Comparison of ENCODE assay signal across 1 cellular context in the genomic region with DNA sequence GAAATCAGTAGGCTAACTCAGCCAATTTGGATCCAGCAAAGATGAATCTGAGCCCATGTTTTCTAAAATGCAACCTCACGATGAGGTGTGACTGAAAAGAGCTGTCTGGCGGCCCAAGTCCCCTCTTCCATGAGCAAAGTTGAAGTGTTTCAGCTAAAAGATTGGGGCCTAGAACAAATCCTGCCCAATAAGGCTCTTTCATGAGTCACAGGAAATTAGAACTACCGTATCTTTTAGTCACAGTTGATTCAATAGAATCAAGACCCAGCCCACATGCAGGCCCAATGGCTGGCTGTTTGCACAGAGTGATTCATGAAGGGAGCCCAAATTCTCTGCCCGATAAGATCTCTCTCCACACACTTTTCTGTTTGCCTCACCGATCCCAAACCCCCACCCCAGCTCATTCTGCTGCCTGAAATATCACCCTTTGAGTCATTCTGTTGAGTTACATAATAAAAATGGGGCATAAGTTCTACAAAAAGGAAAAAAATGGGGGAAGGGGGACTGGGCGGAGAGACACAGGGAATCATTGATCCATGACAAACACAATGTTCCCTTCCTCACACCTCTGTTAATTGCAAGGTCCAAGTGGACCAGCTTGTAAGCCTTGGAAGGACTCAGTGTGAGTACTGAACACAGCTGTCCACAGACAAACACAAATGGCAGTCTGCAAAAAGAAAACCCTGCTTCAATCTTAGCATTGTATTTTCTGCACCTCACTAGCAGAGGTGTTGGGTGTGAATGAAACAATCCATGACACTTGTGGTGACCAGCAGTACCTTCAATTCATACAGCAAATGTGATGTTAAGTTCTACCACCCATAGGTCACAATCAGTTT.
TF ChIP-seq lines count a peak whose summit lies in the region.

No MANE protein-coding gene starts in this region.

TF ChIP-seq in HepG2, 621 proteins besides CTCF, POLR2A, EP300 and RAD21 (continued from another document and continues in another):
- TF ChIP-seq, protein P1, sequence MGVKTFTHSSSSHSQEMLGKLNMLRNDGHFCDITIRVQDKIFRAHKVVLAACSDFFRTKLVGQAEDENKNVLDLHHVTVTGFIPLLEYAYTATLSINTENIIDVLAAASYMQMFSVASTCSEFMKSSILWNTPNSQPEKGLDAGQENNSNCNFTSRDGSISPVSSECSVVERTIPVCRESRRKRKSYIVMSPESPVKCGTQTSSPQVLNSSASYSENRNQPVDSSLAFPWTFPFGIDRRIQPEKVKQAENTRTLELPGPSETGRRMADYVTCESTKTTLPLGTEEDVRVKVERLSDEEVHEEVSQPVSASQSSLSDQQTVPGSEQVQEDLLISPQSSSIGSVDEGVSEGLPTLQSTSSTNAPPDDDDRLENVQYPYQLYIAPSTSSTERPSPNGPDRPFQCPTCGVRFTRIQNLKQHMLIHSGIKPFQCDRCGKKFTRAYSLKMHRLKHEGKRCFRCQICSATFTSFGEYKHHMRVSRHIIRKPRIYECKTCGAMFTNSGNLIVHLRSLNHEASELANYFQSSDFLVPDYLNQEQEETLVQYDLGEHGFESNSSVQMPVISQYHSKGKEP (CRISPR knock-in tag; IDR thresholded peaks at IDR 0.05), result no peak
- TF ChIP-seq EEA1 (CRISPR knock-in tag; IDR thresholded peaks at IDR 0.05; ENCODE audit: borderline replicate concordance) (no peak), GTF2F1 (IDR thresholded peaks at IDR 0.05; ENCODE audit: low read length) (no peak), ZNF10 (CRISPR knock-in tag; IDR thresholded peaks at IDR 0.05; ENCODE audit: borderline replicate concordance, low read depth) (peak; percentile 95; the same call in 1 of the 2 replicates), ZBTB8A (CRISPR knock-in tag; IDR thresholded peaks at IDR 0.05; ENCODE audit: borderline replicate concordance, low read depth) (no peak), FOXK2 (IDR thresholded peaks at IDR 0.05) (no peak), ZSCAN30 (CRISPR knock-in tag; IDR thresholded peaks at IDR 0.05) (no peak), RCOR2 (CRISPR knock-in tag; IDR thresholded peaks at IDR 0.05) (0 out of 2 replicates have a peak, but pooled peaks have one; percentile 59), THAP11 (CRISPR knock-in tag; IDR thresholded peaks at IDR 0.05) (no peak; the same call in 1 of the 2 replicates), NCOA2 (CRISPR knock-in tag; IDR thresholded peaks at IDR 0.05) (peak; percentile 88), ZNF589 (CRISPR knock-in tag; conservative IDR thresholded peaks at IDR 0.05) (0 out of 2 replicates have a peak, but pooled peaks have one; percentile 79), ZNF672 (CRISPR knock-in tag; IDR thresholded peaks at IDR 0.05) (no peak), DNMT3B (CRISPR knock-in tag; conservative IDR thresholded peaks at IDR 0.05) (no peak; the same call in 1 of the 2 replicates), ZNF256 (CRISPR knock-in tag; conservative IDR thresholded peaks at IDR 0.05) (no peak), ELF1 (CRISPR knock-in tag; IDR thresholded peaks at IDR 0.05) (no peak), RFX1 (IDR thresholded peaks at IDR 0.05) (no peak), FOXA1 (IDR thresholded peaks at IDR 0.05) (peak; percentile 40), FOXA1 (CRISPR knock-in tag; IDR thresholded peaks at IDR 0.05) (peak; percentile 92), KDM5B (CRISPR knock-in tag; IDR thresholded peaks at IDR 0.05; ENCODE audit: borderline replicate concordance) (no peak), ZNF552 (CRISPR knock-in tag; IDR thresholded peaks at IDR 0.05; ENCODE audit: borderline replicate concordance) (no peak), MAZ (IDR thresholded peaks at IDR 0.05; ENCODE audit: borderline replicate concordance, low read depth, low read length) (peak; percentile 86), MAZ (CRISPR knock-in tag; IDR thresholded peaks at IDR 0.05; ENCODE audit: low read depth) (peak; percentile 31; the same call in 1 of the 2 replicates), KMT2A (CRISPR knock-in tag; IDR thresholded peaks at IDR 0.05) (no peak), ZNF883 (CRISPR knock-in tag; IDR thresholded peaks at IDR 0.05; ENCODE audit: not compliant biosample characterization) (no peak), CENPT (CRISPR knock-in tag; IDR thresholded peaks at IDR 0.05; ENCODE audit: low read depth) (no peak), RFXANK (CRISPR knock-in tag; IDR thresholded peaks at IDR 0.05) (0 out of 2 replicates have a peak, but pooled peaks have one; percentile 76), ZNF674 (CRISPR knock-in tag; IDR thresholded peaks at IDR 0.05; ENCODE audit: low read depth) (no peak), ZSCAN25 (CRISPR knock-in tag; IDR thresholded peaks at IDR 0.05) (peak; percentile 19; the same call in 1 of the 2 replicates), FOXJ3 (CRISPR knock-in tag; IDR thresholded peaks at IDR 0.05; ENCODE audit: borderline replicate concordance) (peak; percentile 54; the same call in 1 of the 2 replicates), HDAC6 (IDR thresholded peaks at IDR 0.05; ENCODE audit: low read depth, low read length) (no peak), TBX3 (IDR thresholded peaks at IDR 0.05; ENCODE audit: borderline replicate concordance) (peak; percentile 97), BCL6 (CRISPR knock-in tag; IDR thresholded peaks at IDR 0.05) (peak; percentile 76), HIVEP1 (CRISPR knock-in tag; IDR thresholded peaks at IDR 0.05) (peak; percentile 79; the same call in 1 of the 2 replicates), ZBTB1 (CRISPR knock-in tag; IDR thresholded peaks at IDR 0.05; ENCODE audit: borderline replicate concordance) (no peak)
- TF ChIP-seq, protein P2, sequence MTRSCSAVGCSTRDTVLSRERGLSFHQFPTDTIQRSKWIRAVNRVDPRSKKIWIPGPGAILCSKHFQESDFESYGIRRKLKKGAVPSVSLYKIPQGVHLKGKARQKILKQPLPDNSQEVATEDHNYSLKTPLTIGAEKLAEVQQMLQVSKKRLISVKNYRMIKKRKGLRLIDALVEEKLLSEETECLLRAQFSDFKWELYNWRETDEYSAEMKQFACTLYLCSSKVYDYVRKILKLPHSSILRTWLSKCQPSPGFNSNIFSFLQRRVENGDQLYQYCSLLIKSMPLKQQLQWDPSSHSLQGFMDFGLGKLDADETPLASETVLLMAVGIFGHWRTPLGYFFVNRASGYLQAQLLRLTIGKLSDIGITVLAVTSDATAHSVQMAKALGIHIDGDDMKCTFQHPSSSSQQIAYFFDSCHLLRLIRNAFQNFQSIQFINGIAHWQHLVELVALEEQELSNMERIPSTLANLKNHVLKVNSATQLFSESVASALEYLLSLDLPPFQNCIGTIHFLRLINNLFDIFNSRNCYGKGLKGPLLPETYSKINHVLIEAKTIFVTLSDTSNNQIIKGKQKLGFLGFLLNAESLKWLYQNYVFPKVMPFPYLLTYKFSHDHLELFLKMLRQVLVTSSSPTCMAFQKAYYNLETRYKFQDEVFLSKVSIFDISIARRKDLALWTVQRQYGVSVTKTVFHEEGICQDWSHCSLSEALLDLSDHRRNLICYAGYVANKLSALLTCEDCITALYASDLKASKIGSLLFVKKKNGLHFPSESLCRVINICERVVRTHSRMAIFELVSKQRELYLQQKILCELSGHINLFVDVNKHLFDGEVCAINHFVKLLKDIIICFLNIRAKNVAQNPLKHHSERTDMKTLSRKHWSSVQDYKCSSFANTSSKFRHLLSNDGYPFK (CRISPR knock-in tag; IDR thresholded peaks at IDR 0.05; ENCODE audit: borderline replicate concordance), result no peak
- TF ChIP-seq, protein P3, sequence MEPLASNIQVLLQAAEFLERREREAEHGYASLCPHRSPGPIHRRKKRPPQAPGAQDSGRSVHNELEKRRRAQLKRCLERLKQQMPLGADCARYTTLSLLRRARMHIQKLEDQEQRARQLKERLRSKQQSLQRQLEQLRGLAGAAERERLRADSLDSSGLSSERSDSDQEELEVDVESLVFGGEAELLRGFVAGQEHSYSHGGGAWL (CRISPR knock-in tag; IDR thresholded peaks at IDR 0.05), result no peak
- TF ChIP-seq, protein P4, sequence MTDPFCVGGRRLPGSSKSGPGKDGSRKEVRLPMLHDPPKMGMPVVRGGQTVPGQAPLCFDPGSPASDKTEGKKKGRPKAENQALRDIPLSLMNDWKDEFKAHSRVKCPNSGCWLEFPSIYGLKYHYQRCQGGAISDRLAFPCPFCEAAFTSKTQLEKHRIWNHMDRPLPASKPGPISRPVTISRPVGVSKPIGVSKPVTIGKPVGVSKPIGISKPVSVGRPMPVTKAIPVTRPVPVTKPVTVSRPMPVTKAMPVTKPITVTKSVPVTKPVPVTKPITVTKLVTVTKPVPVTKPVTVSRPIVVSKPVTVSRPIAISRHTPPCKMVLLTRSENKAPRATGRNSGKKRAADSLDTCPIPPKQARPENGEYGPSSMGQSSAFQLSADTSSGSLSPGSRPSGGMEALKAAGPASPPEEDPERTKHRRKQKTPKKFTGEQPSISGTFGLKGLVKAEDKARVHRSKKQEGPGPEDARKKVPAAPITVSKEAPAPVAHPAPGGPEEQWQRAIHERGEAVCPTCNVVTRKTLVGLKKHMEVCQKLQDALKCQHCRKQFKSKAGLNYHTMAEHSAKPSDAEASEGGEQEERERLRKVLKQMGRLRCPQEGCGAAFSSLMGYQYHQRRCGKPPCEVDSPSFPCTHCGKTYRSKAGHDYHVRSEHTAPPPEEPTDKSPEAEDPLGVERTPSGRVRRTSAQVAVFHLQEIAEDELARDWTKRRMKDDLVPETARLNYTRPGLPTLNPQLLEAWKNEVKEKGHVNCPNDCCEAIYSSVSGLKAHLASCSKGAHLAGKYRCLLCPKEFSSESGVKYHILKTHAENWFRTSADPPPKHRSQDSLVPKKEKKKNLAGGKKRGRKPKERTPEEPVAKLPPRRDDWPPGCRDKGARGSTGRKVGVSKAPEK (CRISPR knock-in tag; IDR thresholded peaks at IDR 0.05; ENCODE audit: borderline replicate concordance), result no peak; the same call in 1 of the 2 replicates
- TF ChIP-seq, protein P5, sequence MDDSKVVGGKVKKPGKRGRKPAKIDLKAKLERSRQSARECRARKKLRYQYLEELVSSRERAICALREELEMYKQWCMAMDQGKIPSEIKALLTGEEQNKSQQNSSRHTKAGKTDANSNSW (CRISPR knock-in tag; IDR thresholded peaks at IDR 0.05; ENCODE audit: borderline replicate concordance), result no peak
- TF ChIP-seq, protein P6, sequence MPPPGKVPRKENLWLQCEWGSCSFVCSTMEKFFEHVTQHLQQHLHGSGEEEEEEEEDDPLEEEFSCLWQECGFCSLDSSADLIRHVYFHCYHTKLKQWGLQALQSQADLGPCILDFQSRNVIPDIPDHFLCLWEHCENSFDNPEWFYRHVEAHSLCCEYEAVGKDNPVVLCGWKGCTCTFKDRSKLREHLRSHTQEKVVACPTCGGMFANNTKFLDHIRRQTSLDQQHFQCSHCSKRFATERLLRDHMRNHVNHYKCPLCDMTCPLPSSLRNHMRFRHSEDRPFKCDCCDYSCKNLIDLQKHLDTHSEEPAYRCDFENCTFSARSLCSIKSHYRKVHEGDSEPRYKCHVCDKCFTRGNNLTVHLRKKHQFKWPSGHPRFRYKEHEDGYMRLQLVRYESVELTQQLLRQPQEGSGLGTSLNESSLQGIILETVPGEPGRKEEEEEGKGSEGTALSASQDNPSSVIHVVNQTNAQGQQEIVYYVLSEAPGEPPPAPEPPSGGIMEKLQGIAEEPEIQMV (CRISPR knock-in tag; IDR thresholded peaks at IDR 0.05; ENCODE audit: low read depth), result no peak
- TF ChIP-seq, protein P7, sequence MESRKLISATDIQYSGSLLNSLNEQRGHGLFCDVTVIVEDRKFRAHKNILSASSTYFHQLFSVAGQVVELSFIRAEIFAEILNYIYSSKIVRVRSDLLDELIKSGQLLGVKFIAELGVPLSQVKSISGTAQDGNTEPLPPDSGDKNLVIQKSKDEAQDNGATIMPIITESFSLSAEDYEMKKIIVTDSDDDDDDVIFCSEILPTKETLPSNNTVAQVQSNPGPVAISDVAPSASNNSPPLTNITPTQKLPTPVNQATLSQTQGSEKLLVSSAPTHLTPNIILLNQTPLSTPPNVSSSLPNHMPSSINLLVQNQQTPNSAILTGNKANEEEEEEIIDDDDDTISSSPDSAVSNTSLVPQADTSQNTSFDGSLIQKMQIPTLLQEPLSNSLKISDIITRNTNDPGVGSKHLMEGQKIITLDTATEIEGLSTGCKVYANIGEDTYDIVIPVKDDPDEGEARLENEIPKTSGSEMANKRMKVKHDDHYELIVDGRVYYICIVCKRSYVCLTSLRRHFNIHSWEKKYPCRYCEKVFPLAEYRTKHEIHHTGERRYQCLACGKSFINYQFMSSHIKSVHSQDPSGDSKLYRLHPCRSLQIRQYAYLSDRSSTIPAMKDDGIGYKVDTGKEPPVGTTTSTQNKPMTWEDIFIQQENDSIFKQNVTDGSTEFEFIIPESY (CRISPR knock-in tag; IDR thresholded peaks at IDR 0.05), result peak; percentile 17; the same call in 1 of the 2 replicates
- TF ChIP-seq, protein P8, sequence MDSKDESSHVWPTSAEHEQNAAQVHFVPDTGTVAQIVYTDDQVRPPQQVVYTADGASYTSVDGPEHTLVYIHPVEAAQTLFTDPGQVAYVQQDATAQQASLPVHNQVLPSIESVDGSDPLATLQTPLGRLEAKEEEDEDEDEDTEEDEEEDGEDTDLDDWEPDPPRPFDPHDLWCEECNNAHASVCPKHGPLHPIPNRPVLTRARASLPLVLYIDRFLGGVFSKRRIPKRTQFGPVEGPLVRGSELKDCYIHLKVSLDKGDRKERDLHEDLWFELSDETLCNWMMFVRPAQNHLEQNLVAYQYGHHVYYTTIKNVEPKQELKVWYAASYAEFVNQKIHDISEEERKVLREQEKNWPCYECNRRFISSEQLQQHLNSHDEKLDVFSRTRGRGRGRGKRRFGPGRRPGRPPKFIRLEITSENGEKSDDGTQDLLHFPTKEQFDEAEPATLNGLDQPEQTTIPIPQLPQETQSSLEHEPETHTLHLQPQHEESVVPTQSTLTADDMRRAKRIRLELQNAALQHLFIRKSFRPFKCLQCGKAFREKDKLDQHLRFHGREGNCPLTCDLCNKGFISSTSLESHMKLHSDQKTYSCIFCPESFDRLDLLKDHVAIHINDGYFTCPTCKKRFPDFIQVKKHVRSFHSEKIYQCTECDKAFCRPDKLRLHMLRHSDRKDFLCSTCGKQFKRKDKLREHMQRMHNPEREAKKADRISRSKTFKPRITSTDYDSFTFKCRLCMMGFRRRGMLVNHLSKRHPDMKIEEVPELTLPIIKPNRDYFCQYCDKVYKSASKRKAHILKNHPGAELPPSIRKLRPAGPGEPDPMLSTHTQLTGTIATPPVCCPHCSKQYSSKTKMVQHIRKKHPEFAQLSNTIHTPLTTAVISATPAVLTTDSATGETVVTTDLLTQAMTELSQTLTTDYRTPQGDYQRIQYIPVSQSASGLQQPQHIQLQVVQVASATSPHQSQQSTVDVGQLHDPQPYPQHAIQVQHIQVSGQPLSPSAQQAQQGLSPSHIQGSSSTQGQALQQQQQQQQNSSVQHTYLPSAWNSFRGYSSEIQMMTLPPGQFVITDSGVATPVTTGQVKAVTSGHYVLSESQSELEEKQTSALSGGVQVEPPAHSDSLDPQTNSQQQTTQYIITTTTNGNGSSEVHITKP (CRISPR knock-in tag; IDR thresholded peaks at IDR 0.05; ENCODE audit: low read depth), result no peak
- TF ChIP-seq, protein P9, sequence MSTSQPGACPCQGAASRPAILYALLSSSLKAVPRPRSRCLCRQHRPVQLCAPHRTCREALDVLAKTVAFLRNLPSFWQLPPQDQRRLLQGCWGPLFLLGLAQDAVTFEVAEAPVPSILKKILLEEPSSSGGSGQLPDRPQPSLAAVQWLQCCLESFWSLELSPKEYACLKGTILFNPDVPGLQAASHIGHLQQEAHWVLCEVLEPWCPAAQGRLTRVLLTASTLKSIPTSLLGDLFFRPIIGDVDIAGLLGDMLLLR (CRISPR knock-in tag; IDR thresholded peaks at IDR 0.05), result no peak; the same call in 1 of the 2 replicates
- TF ChIP-seq, protein P10, sequence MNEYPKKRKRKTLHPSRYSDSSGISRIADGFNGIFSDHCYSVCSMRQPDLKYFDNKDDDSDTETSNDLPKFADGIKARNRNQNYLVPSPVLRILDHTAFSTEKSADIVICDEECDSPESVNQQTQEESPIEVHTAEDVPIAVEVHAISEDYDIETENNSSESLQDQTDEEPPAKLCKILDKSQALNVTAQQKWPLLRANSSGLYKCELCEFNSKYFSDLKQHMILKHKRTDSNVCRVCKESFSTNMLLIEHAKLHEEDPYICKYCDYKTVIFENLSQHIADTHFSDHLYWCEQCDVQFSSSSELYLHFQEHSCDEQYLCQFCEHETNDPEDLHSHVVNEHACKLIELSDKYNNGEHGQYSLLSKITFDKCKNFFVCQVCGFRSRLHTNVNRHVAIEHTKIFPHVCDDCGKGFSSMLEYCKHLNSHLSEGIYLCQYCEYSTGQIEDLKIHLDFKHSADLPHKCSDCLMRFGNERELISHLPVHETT (CRISPR knock-in tag; conservative IDR thresholded peaks at IDR 0.05), result no peak
